24 cellular contexts compared by ENCODE assay signal in the genomic region with DNA sequence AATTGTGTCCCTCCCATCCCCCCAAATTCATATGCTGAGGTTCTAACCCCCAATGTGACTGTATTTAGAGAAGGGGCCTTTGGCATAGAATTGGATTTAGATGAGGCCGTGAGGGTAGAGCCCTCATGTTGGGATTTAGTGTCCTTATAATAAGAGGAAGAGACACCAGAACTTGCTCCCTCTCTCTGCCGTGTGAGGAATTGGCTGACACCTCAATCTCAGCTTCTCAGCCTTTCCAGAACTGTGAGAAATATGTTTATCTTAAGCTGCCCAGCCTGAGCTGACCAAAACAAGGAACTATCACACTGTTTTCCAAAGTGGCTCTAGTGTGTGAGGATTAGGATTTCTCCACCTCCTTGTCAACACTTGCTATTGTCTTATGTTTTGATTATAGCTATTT.
A peak's percentile ranks its signal among the peaks of the same experiment; 100 is the strongest.
DNase-seq lines count a peak whose midpoint lies in the region; ATAC-seq and TF ChIP-seq lines count a peak whose summit lies in the region.
"Had no signal": no experiment of that assay in that cellular context is flagged by ENCODE, and none has a peak within 500 bp of the region (broad histone marks: within the 10 kb centered on the region; RNA-seq: fewer than 3 reads in every experiment).

No MANE protein-coding gene starts in this region.

- intact Hi-C loops in cardiac septum (cut with DNase I), result no loop called here

- H3K27me3 ChIP-seq in H7 (ENCODE audit: control insufficient read depth, insufficient read depth, low read length), result no peaks in the 10 kb centered on the region

- ATAC-seq in HG02798 (IDR thresholded peaks at IDR 0.05; ENCODE audit: poor library complexity, unreplicated experiment), result no peak
- ATAC-seq: CD8-positive, alpha-beta T cell; Panc1 had no signal

- DNase-seq in HT-29 (ENCODE audit: low spot score) (peak; percentile 16), cardiac fibroblast (ENCODE audit: low read depth in 2 of 2) (no peak), epithelial cell of proximal tubule (ENCODE audit: low read depth) (no peak), COR-L47 (lab: John Stamatoyannopoulos, UW) (no peak), H7 (no peak), cardiac septum (ENCODE audit: low spot score) (no peak)
- DNase-seq: C1 segment of cervical spinal cord; CD8-positive, alpha-beta T cell; DMS 273 treated with DMSO at 0.1 percent for 48 hours; DMS79; EL; GDM1; HFFc6; MM.1S; NCI-H1048; NCI-H1417; NCI-H1694; NCI-H2029 treated with DMSO at 0.1 percent for 48 hours; NCI-H2227 treated with DMSO at 0.1 percent for 48 hours; NCI-H526 treated with DMSO at 0.1 percent for 48 hours; SHP77 had no signal

- H3K36me3 ChIP-seq in H7 (replicated peaks; ENCODE audit: control insufficient read depth, insufficient read depth, low read length), result no peaks in the 10 kb centered on the region
- H3K36me3 ChIP-seq: HAP-1 had no signal

- H3K4me3 ChIP-seq in cardiac fibroblast (replicated peaks in 1 of 2; ENCODE audit: low read depth in 2 of 2, low read length in 2 of 2), result no peak overlapping the region
- H3K4me3 ChIP-seq in epithelial cell of proximal tubule (ENCODE audit: low read depth, low read length), result no peak overlapping the region
- H3K4me3 ChIP-seq in H7 (ENCODE audit: insufficient read depth, low read depth, low read length), result no peak overlapping the region
- H3K4me3 ChIP-seq: HAP-1 had no signal

- peak; percentile 3 for TF ChIP-seq CTCF in cardiac fibroblast (IDR thresholded peaks at IDR 0.05; ENCODE audit: low read depth, low read length)
- TF ChIP-seq CTCF in epithelial cell of proximal tubule (conservative IDR thresholded peaks at IDR 0.05; ENCODE audit: low read depth, low read length), result peak; percentile 2
